In genomic region chr1:220457982-220458381, GRCh38 we compare ENCODE assay signal across 21 cellular contexts.
DNase-seq lines count a peak whose midpoint lies in the region; ATAC-seq, FAIRE-seq and TF ChIP-seq lines count a peak whose summit lies in the region.
"Had no signal": no experiment of that assay in that cellular context is flagged by ENCODE, and none has a peak within 500 bp of the region (broad histone marks: within the 10 kb centered on the region; RNA-seq: fewer than 3 reads in every experiment).

No MANE protein-coding gene starts in this region.

- H3K27me3 Mint-ChIP-seq in activated T-cell treated with anti-CD3 and anti-CD28 coated beads, Interleukin-2, amount 50 U/mL, for 24 hours: peaks cover 21% of the 10 kb centered on the region

- no peak overlapping the region for H3K27ac Mint-ChIP-seq in activated T-cell treated with anti-CD3 and anti-CD28 coated beads, Interleukin-2, amount 50 U/mL, for 24 hours
- H3K27ac Mint-ChIP-seq: CD4-positive, alpha-beta T cell; IgD-negative memory B cell had no signal

- H3K4me3 ChIP-seq in IMR-90 (ENCODE audit: insufficient read depth, low read depth, low read length): no peak overlapping the region
- H3K4me3 ChIP-seq in endothelial cell of umbilical vein (replicated peaks in 1 of 3; ENCODE audit: insufficient read depth in 1 of 3, low read depth in 1 of 3, low read length in 3 of 3): no peak overlapping the region
- H3K4me3 ChIP-seq: BLaER1, PC-9, SK-N-MC had no signal

- H2AK5ac ChIP-seq in IMR-90 (ENCODE audit: low read depth, low read length): no peak overlapping the region

- no peak for ATAC-seq in IMR-90 (ENCODE audit: low read depth)
- peak; percentile 41 for ATAC-seq in sciatic nerve

- H3K9me1 ChIP-seq in IMR-90 (ENCODE audit: insufficient read depth, low read length): no peaks in the 10 kb centered on the region
- H3K9me1 ChIP-seq in endothelial cell of umbilical vein (replicated peaks; ENCODE audit: control insufficient read depth, extremely low read depth, insufficient read depth, low read length): no peaks in the 10 kb centered on the region

- H3K9ac ChIP-seq in IMR-90 (ENCODE audit: low read depth, low read length) (no peak overlapping the region), endothelial cell of umbilical vein (replicated peaks; ENCODE audit: extremely low read depth, insufficient read depth, low read length) (no peak overlapping the region)
- H3K9ac ChIP-seq: BLaER1 had no signal

- dilution Hi-C loops in IMR-90 (cut with HindIII; ENCODE audit: low sequenced_read_pairs, unreplicated experiment) (no loop called here), endothelial cell of umbilical vein (cut with MboI; ENCODE audit: extremely low pct_ligation_motif_present, low sequenced_read_pairs) (no loop called here)

- no peak for TF ChIP-seq POLR2A in IMR-90 (IDR thresholded peaks at IDR 0.05; ENCODE audit: low read depth, low read length)
- no peak for TF ChIP-seq POLR2A in endothelial cell of umbilical vein (IDR thresholded peaks at IDR 0.05; ENCODE audit: low read depth, low read length)

- no peaks in the 10 kb centered on the region for H3K79me2 ChIP-seq in endothelial cell of umbilical vein (ENCODE audit: control insufficient read depth, insufficient read depth, low read length)

- H3K4me1 Mint-ChIP-seq in activated T-cell treated with anti-CD3 and anti-CD28 coated beads, Interleukin-2, amount 50 U/mL, for 24 hours (ENCODE audit: low read depth): no peaks in the 10 kb centered on the region
- H3K4me1 Mint-ChIP-seq: IgD-negative memory B cell had no signal

- TF ChIP-seq RAD21 in IMR-90 (IDR thresholded peaks at IDR 0.05; ENCODE audit: low read length): no peak

- H2BK15ac ChIP-seq in IMR-90 (ENCODE audit: low read depth, low read length): no peak overlapping the region

- CTCF ChIA-PET in IMR-90 (lab: Yijun Ruan, JAX) (no interaction called here), endothelial cell of umbilical vein (lab: Charles Lee) (no interaction called here)

- no peak overlapping the region for H2BK5ac ChIP-seq in IMR-90 (ENCODE audit: low read depth, low read length, poor library complexity, severe bottlenecking)

- no peak overlapping the region for H2AFZ ChIP-seq in IMR-90 (replicated peaks; ENCODE audit: low read length, poor library complexity)
- no peak overlapping the region for H2AFZ ChIP-seq in endothelial cell of umbilical vein (ENCODE audit: low read depth, low read length)
- H2AFZ ChIP-seq: PC-9 had no signal

- H3K4me1 ChIP-seq in IMR-90 (ENCODE audit: control insufficient read depth, insufficient read depth, low read length): no peaks in the 10 kb centered on the region
- no peaks in the 10 kb centered on the region for H3K4me1 ChIP-seq in endothelial cell of umbilical vein (ENCODE audit: control insufficient read depth, extremely low read depth, insufficient read depth, low read length)

- no peak overlapping the region for H3K56ac ChIP-seq in IMR-90 (ENCODE audit: extremely low read depth, insufficient read depth, low read length)

- no peak overlapping the region for H3K4ac ChIP-seq in IMR-90 (ENCODE audit: low read depth, low read length)

- no peak overlapping the region for H3K23ac ChIP-seq in IMR-90 (ENCODE audit: low read depth, low read length)

- WGBS in IMR-90 (ENCODE audit: extremely low coverage in 2 of 2, insufficient read length in 1 of 2), 2 experiments: 33% methylated on average over 1 of the region's 4 CpGs; no CpG with 5 or more reads in 1 of the 2 experiments

- H3K9me3 Mint-ChIP-seq in activated T-cell treated with anti-CD3 and anti-CD28 coated beads, Interleukin-2, amount 50 U/mL, for 24 hours: no peaks in the 10 kb centered on the region
- H3K9me3 Mint-ChIP-seq: CD4-positive, alpha-beta T cell had no signal

- H3K27me3 ChIP-seq in IMR-90 (ENCODE audit: control insufficient read depth, insufficient read depth, low read length) (no peaks in the 10 kb centered on the region), endothelial cell of umbilical vein (ENCODE audit: control insufficient read depth in 2 of 2, insufficient read depth in 2 of 2, low read length in 2 of 2) (no peaks in the 10 kb centered on the region)
- H3K27me3 ChIP-seq: BLaER1 had no signal

- H3K27ac ChIP-seq in IMR-90 (ENCODE audit: insufficient read depth, low read length) (no peak overlapping the region), endothelial cell of umbilical vein (ENCODE audit: insufficient read depth, low read depth, low read length) (no peak overlapping the region)
- H3K27ac ChIP-seq: BLaER1, PC-9, SK-N-MC had no signal

- TF ChIP-seq CTCF in IMR-90 (conservative IDR thresholded peaks at IDR 0.05; ENCODE audit: low read depth, low read length) (no peak), endothelial cell of umbilical vein (IDR thresholded peaks at IDR 0.05; ENCODE audit: extremely low read depth in 1 of 2, insufficient read depth in 1 of 2, low read depth in 1 of 2, low read length in 2 of 2) (no peak)

- intact Hi-C loops in IMR-90 (cut with micrococcal nuclease) (loop anchor here (10.0 kb wide), 1 partner anchor 623 kb away; no protein-coding TSS in a partner anchor), endothelial cell of umbilical vein (cut with micrococcal nuclease) (no loop called here), sciatic nerve (cut with DNase I) (no loop called here)

- no peak overlapping the region for H4K8ac ChIP-seq in IMR-90 (ENCODE audit: low read depth in 2 of 2, low read length in 2 of 2)

- in situ Hi-C loops in IMR-90 (cut with MboI; ENCODE audit: low sequenced_read_pairs): no loop called here

- H3K79me1 ChIP-seq in IMR-90 (ENCODE audit: low read depth in 1 of 2, low read length in 2 of 2): no peaks in the 10 kb centered on the region

- no peak overlapping the region for H2BK20ac ChIP-seq in IMR-90 (ENCODE audit: low read depth, low read length)

- no peaks in the 10 kb centered on the region for H4K20me1 ChIP-seq in IMR-90 (ENCODE audit: insufficient read depth, low read length)
- H4K20me1 ChIP-seq in endothelial cell of umbilical vein (replicated peaks; ENCODE audit: control insufficient read depth, extremely low read depth, insufficient read depth, low read length): no peaks in the 10 kb centered on the region
- H4K20me1 ChIP-seq: BLaER1 had no signal

- DNase-seq in IMR-90: no peak
- DNase-seq in NCI-H69 (lab: John Stamatoyannopoulos, UW): peak; percentile 17
- DNase-seq in endothelial cell of umbilical vein (ENCODE audit: low read depth, low spot score): peak; percentile 6
- no peak for DNase-seq in sciatic nerve (ENCODE audit: low spot score)
- DNase-seq in cerebellum (ENCODE audit: low spot score): no peak
- no peak for DNase-seq in NCI-H146 (lab: John Stamatoyannopoulos, UW)
- DNase-seq in activated T-cell treated with anti-CD3 and anti-CD28 coated beads, Interleukin-2, amount 50 U/mL, for 24 hours: no peak
- DNase-seq: CD4-positive, alpha-beta T cell; COR-L47; DMS153; NCI-H1105; NCI-H187 treated with DMSO at 0.1 percent for 48 hours; NCI-H446 treated with DMSO at 0.1 percent for 48 hours; PC-9; RPMI8226; SHP77 had no signal

- H3K18ac ChIP-seq in IMR-90 (ENCODE audit: low read depth, low read length): no peak overlapping the region

- H3K4me3 Mint-ChIP-seq in activated T-cell treated with anti-CD3 and anti-CD28 coated beads, Interleukin-2, amount 50 U/mL, for 24 hours: no peak overlapping the region
- H3K4me3 Mint-ChIP-seq: CD4-positive, alpha-beta T cell; IgD-negative memory B cell had no signal

- H3K4me2 ChIP-seq in IMR-90 (ENCODE audit: low read depth, low read length) (no peak overlapping the region), endothelial cell of umbilical vein (ENCODE audit: insufficient read depth, low read length) (no peak overlapping the region)
- H3K4me2 ChIP-seq: BLaER1, PC-9 had no signal

- no peak overlapping the region for H4K91ac ChIP-seq in IMR-90 (ENCODE audit: insufficient read depth, low read depth, low read length)

- BruUV-seq in IMR-90 (replicated peaks; lab: Mats Ljungman, UMichigan): no TSS peak
- BruUV-seq in endothelial cell of umbilical vein (replicated peaks; lab: Mats Ljungman, UMichigan): no TSS peak

- H2AK9ac ChIP-seq in IMR-90 (replicated peaks; ENCODE audit: low read depth, low read length, poor library complexity): peak overlapping the region; percentile 16

- H3K36me3 Mint-ChIP-seq in activated T-cell treated with anti-CD3 and anti-CD28 coated beads, Interleukin-2, amount 50 U/mL, for 24 hours (ENCODE audit: low read depth): no peaks in the 10 kb centered on the region
- H3K36me3 Mint-ChIP-seq: IgD-negative memory B cell had no signal

- no peak overlapping the region for H4K5ac ChIP-seq in IMR-90 (ENCODE audit: low read depth, low read length)

- H3K14ac ChIP-seq in IMR-90 (replicated peaks; ENCODE audit: low read depth, low read length): no peak overlapping the region

- FAIRE-seq in endothelial cell of umbilical vein (lab: Jason Lieb, UNC): no peak
- FAIRE-seq: G401.6, GM12892 had no signal

- H3K36me3 ChIP-seq in IMR-90 (ENCODE audit: control insufficient read depth, insufficient read depth, low read length): no peaks in the 10 kb centered on the region
- no peaks in the 10 kb centered on the region for H3K36me3 ChIP-seq in endothelial cell of umbilical vein (ENCODE audit: control insufficient read depth in 2 of 2, extremely low read depth in 1 of 2, insufficient read depth in 2 of 2, low read length in 2 of 2)
- H3K36me3 ChIP-seq: BLaER1 had no signal

- H3K9me3 ChIP-seq in IMR-90 (ENCODE audit: control insufficient read depth, insufficient read depth, low read length) (no peaks in the 10 kb centered on the region), endothelial cell of umbilical vein (replicated peaks; ENCODE audit: control insufficient read depth, insufficient read depth, low read length) (no peaks in the 10 kb centered on the region)

- POLR2A ChIA-PET in IMR-90 (lab: Charles Lee; ENCODE audit: unreplicated experiment) (no interaction called here), endothelial cell of umbilical vein (lab: Charles Lee) (no interaction called here)

- H2BK120ac ChIP-seq in IMR-90 (ENCODE audit: low read depth, low read length): no peak overlapping the region

TF ChIP-seq in IMR-90, 13 proteins besides CTCF, POLR2A, EP300 and RAD21 (continues in another document):
- TF ChIP-seq BHLHE40 (IDR thresholded peaks at IDR 0.05; ENCODE audit: low read depth, low read length): no peak
- TF ChIP-seq MAFK (IDR thresholded peaks at IDR 0.05; ENCODE audit: low read depth, low read length): no peak
- no peak for TF ChIP-seq RCOR1 (IDR thresholded peaks at IDR 0.05; ENCODE audit: insufficient replicate concordance, low read length)
- TF ChIP-seq NFE2L2 (IDR thresholded peaks at IDR 0.05; ENCODE audit: low read depth, low read length): no peak
- TF ChIP-seq MAZ (IDR thresholded peaks at IDR 0.05; ENCODE audit: borderline replicate concordance, low read depth, low read length): no peak

TF ChIP-seq in endothelial cell of umbilical vein, 7 proteins besides CTCF, POLR2A, EP300 and RAD21 (continues in another document):
- TF ChIP-seq FOS (IDR thresholded peaks at IDR 0.05; ENCODE audit: borderline replicate concordance, insufficient read depth, low read length) (no peak), EZH2 (IDR thresholded peaks at IDR 0.05; ENCODE audit: borderline replicate concordance, low read depth, low read length, severe bottlenecking) (no peak), MYC (IDR thresholded peaks at IDR 0.05; ENCODE audit: low read depth, low read length) (no peak), POLR2AphosphoS5 (IDR thresholded peaks at IDR 0.05; ENCODE audit: insufficient read depth, low read depth, low read length) (no peak), GATA2 (IDR thresholded peaks at IDR 0.05; ENCODE audit: insufficient read depth, insufficient read length, low read depth, low read length) (peak; percentile 75)

Comparison
In these comparisons a context has a peak if more than half of its experiments do, and no peak if none do; other contexts are left out.
1. DNase-seq: peak in NCI-H69 (single experiment) and endothelial cell of umbilical vein (single experiment); none in IMR-90 (single experiment), sciatic nerve (single experiment), cerebellum (single experiment), NCI-H146 (single experiment) and activated T-cell treated with anti-CD3 and anti-CD28 coated beads, Interleukin-2, amount 50 U/mL, for 24 hours (single experiment).